Comparison of ENCODE assay signal across 17 cellular contexts in the genomic region with DNA sequence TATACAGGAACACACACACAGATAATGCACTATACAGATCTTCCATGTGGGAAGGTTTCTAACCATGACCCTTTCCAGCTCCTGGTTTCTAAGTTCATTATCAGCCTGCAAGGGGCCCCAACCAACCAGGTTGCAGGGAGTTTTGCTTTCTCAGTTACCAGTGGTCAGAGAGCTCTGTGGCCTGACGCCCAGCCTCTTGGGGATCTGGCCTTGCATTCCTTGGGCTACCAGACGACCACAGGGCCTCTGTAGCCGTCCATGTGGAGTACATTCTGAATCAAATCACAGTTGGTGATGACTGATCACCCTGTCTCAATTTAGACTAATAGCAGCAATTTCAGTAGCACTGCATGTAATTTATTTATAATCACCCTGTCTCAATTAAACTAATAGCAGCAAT. TPM values are rescaled to one million over a fixed set of nuclear protein-coding genes. Genes with fewer than 3 reads are reported as not detected.
DNase-seq lines count a peak whose midpoint lies in the region; TF ChIP-seq lines count a peak whose summit lies in the region.
"Had no signal": no experiment of that assay in that cellular context is flagged by ENCODE, and none has a peak within 500 bp of the region (broad histone marks: within the 10 kb centered on the region; RNA-seq: fewer than 3 reads in every experiment).

No MANE protein-coding gene starts in this region.

- no peak overlapping the region for H2AFZ ChIP-seq in H9 (ENCODE audit: low read length)

- in situ Hi-C loops in ACHN (cut with HindIII; ENCODE audit: low pct_ligation_motif_present, low pct_unique_long_range_greater_than_20kb, low sequenced_read_pairs), result no loop called here

- H3K4me1 Mint-ChIP-seq in H9 (no peaks in the 10 kb centered on the region), glutamatergic neuron (ENCODE audit: low read depth, unreplicated experiment) (no peaks in the 10 kb centered on the region)
- H3K4me1 Mint-ChIP-seq: CD4-positive, alpha-beta memory T cell had no signal

- no peaks in the 10 kb centered on the region for H3K36me3 Mint-ChIP-seq in H9 (ENCODE audit: insufficient read depth in 1 of 3, low read depth in 3 of 3)
- H3K36me3 Mint-ChIP-seq in glutamatergic neuron (ENCODE audit: unreplicated experiment), result no peaks in the 10 kb centered on the region
- H3K36me3 Mint-ChIP-seq: CD4-positive, alpha-beta memory T cell had no signal

- H2BK5ac ChIP-seq in H9 (ENCODE audit: insufficient read length, low read length), result no peak overlapping the region

- no peak overlapping the region for H4K91ac ChIP-seq in H9 (ENCODE audit: insufficient read length, low read depth, low read length)

- no peak overlapping the region for H3T11ph ChIP-seq in H9 (ENCODE audit: low read length)

- DNase-seq in COR-L47 (lab: John Stamatoyannopoulos, UW), result peak; percentile 11
- DNase-seq in NCI-H1417 treated with DMSO at 0.1 percent for 48 hours (lab: John Stamatoyannopoulos, UW), result peak; percentile 79
- DNase-seq in astrocyte of the hippocampus (ENCODE audit: low read depth, low spot score), result peak; percentile 23
- peak; percentile 17 for DNase-seq in myocyte (ENCODE audit: low read depth)
- no peak for DNase-seq in ACHN
- no peak for DNase-seq in H9
- DNase-seq in glutamatergic neuron, result no peak
- DNase-seq: BE2C; CD4-positive, alpha-beta memory T cell; DMS153; DMS79 treated with DMSO at 0.1 percent for 48 hours; EL; HCEC 1CT; HFFc6; IMR-90 had no signal

- no peak overlapping the region for H3K56ac ChIP-seq in H9 (ENCODE audit: insufficient read length, low read depth, low read length)

- no peaks in the 10 kb centered on the region for H3K27me3 ChIP-seq in H9 (ENCODE audit: insufficient read depth, low read length)

- no peak overlapping the region for H3K18ac ChIP-seq in H9 (ENCODE audit: insufficient read length, low read depth, low read length)

- H3K79me2 ChIP-seq in H9 (ENCODE audit: insufficient read depth, low read length), result no peaks in the 10 kb centered on the region

- H3K27ac Mint-ChIP-seq in H9, result no peak overlapping the region
- no peak overlapping the region for H3K27ac Mint-ChIP-seq in glutamatergic neuron (ENCODE audit: unreplicated experiment)
- H3K27ac Mint-ChIP-seq: CD4-positive, alpha-beta memory T cell; HFFc6 had no signal

- H3K23ac ChIP-seq in H9 (ENCODE audit: insufficient read length, low read depth, low read length), result no peak overlapping the region

- no peak for TF ChIP-seq CTCF in H9 (conservative IDR thresholded peaks at IDR 0.05)
- no peak for TF ChIP-seq CTCF in glutamatergic neuron (IDR thresholded peaks at IDR 0.05; ENCODE audit: partially characterized antibody, unreplicated experiment)

- H3K4ac ChIP-seq in H9 (ENCODE audit: low read depth, low read length), result no peak overlapping the region

- no peak overlapping the region for H3K9ac ChIP-seq in H9 (ENCODE audit: extremely low read depth, insufficient read length, low read length)

- H2BK15ac ChIP-seq in H9 (ENCODE audit: low read depth, low read length), result no peak overlapping the region

- H3K23me2 ChIP-seq in H9 (ENCODE audit: insufficient read length, low read depth, low read length, poor library complexity, severe bottlenecking), result no peaks in the 10 kb centered on the region

- no peak overlapping the region for H3K4me2 ChIP-seq in H9 (ENCODE audit: insufficient read depth, insufficient read length, low read length)

- H3K79me1 ChIP-seq in H9 (ENCODE audit: insufficient read depth, low read depth, low read length, poor library complexity, severe bottlenecking), result no peaks in the 10 kb centered on the region

- H2AK5ac ChIP-seq in H9 (ENCODE audit: insufficient read length, low read length), result no peak overlapping the region

- no peaks in the 10 kb centered on the region for H3K9me3 ChIP-seq in H9 (ENCODE audit: control insufficient read depth, low read depth, low read length)
- H3K9me3 ChIP-seq: BE2C had no signal

- H4K8ac ChIP-seq in H9 (replicated peaks; ENCODE audit: insufficient read length, low read depth, low read length), result no peak overlapping the region

- no peak overlapping the region for H3K27ac ChIP-seq in H9 (ENCODE audit: insufficient read length, low read depth, low read length)
- H3K27ac ChIP-seq: C4-2B had no signal

- no peak overlapping the region for H2BK12ac ChIP-seq in H9 (ENCODE audit: insufficient read length, low read depth, low read length)

- H4K20me1 ChIP-seq in H9 (ENCODE audit: control insufficient read depth, insufficient read depth, insufficient read length), result no peaks in the 10 kb centered on the region

- H2BK120ac ChIP-seq in H9 (ENCODE audit: low read depth, low read length, poor library complexity, severe bottlenecking), result no peak overlapping the region

- H3K4me3 Mint-ChIP-seq in H9, result no peak overlapping the region
- H3K4me3 Mint-ChIP-seq in glutamatergic neuron (ENCODE audit: unreplicated experiment), result no peak overlapping the region
- H3K4me3 Mint-ChIP-seq: CD4-positive, alpha-beta memory T cell; HFFc6 had no signal

- H3K9me3 Mint-ChIP-seq in H9, result no peaks in the 10 kb centered on the region
- no peaks in the 10 kb centered on the region for H3K9me3 Mint-ChIP-seq in glutamatergic neuron (ENCODE audit: unreplicated experiment)
- H3K9me3 Mint-ChIP-seq: CD4-positive, alpha-beta memory T cell; HFFc6 had no signal

- H4K5ac ChIP-seq in H9 (ENCODE audit: insufficient read length, low read depth, low read length), result no peak overlapping the region

- no peaks in the 10 kb centered on the region for H3K4me1 ChIP-seq in H9 (ENCODE audit: insufficient read depth, low read length)
- H3K4me1 ChIP-seq: BE2C had no signal

- H2BK20ac ChIP-seq in H9 (ENCODE audit: low read depth, low read length, poor library complexity, severe bottlenecking), result no peak overlapping the region

- H3K14ac ChIP-seq in H9 (ENCODE audit: insufficient read depth, low read length), result no peak overlapping the region

- no CpG with 5 or more reads among the region's 3 CpGs for WGBS in H9 (ENCODE audit: extremely low coverage, insufficient read length, low lambda C conversion rate)

- H3K27me3 Mint-ChIP-seq in H9 (ENCODE audit: low read depth) (no peaks in the 10 kb centered on the region), glutamatergic neuron (ENCODE audit: unreplicated experiment) (no peaks in the 10 kb centered on the region)
- H3K27me3 Mint-ChIP-seq: CD4-positive, alpha-beta memory T cell had no signal

RNA-seq across cellular contexts. Expression of a gene that starts 47.5 kb away (rescaled TPM):
- total RNA-seq in myocyte, result not detected in 2 replicates
- not detected for polyA plus RNA-seq in myocyte (2012)
- total RNA-seq in H9 (2021), result 6.1 and 8.0 TPM in 2 replicates
- not detected for total RNA-seq in glutamatergic neuron (ENCODE audit: unreplicated experiment)
- total RNA-seq: CD4-positive, alpha-beta memory T cell; HFFc6; IMR-90 had no signal
- polyA plus RNA-seq: AG04450; CD4-positive, alpha-beta memory T cell; IMR-90 had no signal

Comparison
In these comparisons a context has a peak if more than half of its experiments do, and no peak if none do; other contexts are left out.
1. DNase-seq: peak in COR-L47 (single experiment), NCI-H1417 treated with DMSO at 0.1 percent for 48 hours (single experiment), astrocyte of the hippocampus (single experiment) and myocyte (single experiment); none in ACHN (single experiment), H9 (single experiment) and glutamatergic neuron (single experiment).